ENCODE assay signal across 20 cellular contexts in genomic region chr1:213057264-213058059, GRCh38.
"Had no signal": no experiment of that assay in that cellular context is flagged by ENCODE, and none has a peak within 500 bp of the region (broad histone marks: within the 10 kb centered on the region; RNA-seq: fewer than 3 reads in every experiment).

No MANE protein-coding gene starts in this region.

- ATAC-seq: Panc1, PC-3 had no signal

- DNase-seq: Kasumi-1, KG1, MM.1S, NCI-H1092 treated with DMSO at 0.1 percent for 48 hours, NCI-H1436, NCI-H187, NCI-H2029, NCI-H2081 treated with DMSO at 0.1 percent for 48 hours, NCI-H2171, NCI-H226, NCI-H446, NCI-H510A, NCI-H524 treated with DMSO at 0.1 percent for 48 hours, NCI-H69, NCI-H774, PC-3, SHP77 treated with DMSO at 0.1 percent for 48 hours, SK-N-SH, SW 1271 had no signal
